Comparison of ENCODE assay signal across 1 cellular context in the genomic region with DNA sequence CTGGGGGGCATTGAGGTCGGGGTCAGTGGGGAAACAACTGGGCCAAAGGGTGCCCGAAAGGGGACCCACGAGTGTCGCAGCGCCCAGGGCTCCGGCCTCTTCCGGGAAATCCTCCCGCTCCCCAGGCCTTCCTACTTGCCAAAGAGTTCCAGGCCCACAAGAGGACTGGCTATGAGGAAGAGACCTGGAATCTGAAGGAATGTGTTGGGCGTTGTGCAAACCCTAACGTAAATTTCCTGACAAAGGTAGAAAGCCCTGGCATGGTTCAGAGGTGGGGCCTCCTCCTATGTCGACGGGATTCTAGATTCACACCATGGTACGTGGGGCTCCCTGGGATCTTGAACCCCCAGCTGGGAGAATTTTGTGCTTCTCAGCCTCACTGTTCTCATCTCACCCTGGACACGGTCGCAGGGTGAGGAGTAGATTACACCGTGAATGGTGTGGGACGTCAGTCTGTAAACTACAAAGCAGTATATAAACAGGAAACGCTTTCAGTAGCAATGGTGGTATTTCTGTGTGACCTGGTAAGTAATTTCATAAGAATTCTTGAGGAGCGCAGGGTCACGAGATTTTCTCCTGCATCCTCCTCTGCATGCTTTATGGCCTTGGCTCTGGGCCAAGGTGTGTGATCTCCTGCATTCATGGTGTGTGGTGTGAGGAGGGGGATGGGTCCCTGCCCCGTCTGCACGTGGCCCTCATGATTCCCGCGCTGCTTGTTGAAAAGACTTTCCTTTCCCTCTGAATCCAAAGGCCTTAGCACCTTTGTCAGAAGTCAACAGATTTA.
TF ChIP-seq lines count a peak whose summit lies in the region.

No MANE protein-coding gene starts in this region.

TF ChIP-seq in GM12878, 131 proteins besides CTCF, POLR2A, EP300 and RAD21:
- TF ChIP-seq MTA3 (IDR thresholded peaks at IDR 0.05; ENCODE audit: borderline replicate concordance, low read length) (peak; percentile 2; the same call in 1 of the 2 replicates), ETV6 (conservative IDR thresholded peaks at IDR 0.05 in 1 of 2, IDR thresholded peaks at IDR 0.05 in 1 of 2; ENCODE audit: borderline replicate concordance in 1 of 2, low read depth in 1 of 2) (0 out of 4 replicates have a peak, but pooled peaks of 1 of the 2 experiments have one; percentile 16), GABPA (IDR thresholded peaks at IDR 0.05; ENCODE audit: low read depth) (peak; percentile 66), MXI1 (IDR thresholded peaks at IDR 0.05; ENCODE audit: low read depth, low read length) (no peak), SMAD5 (IDR thresholded peaks at IDR 0.05; ENCODE audit: low read depth) (no peak), RUNX3 (IDR thresholded peaks at IDR 0.05; ENCODE audit: low read length) (peak; percentile 11; the same call in 1 of the 2 replicates), PML (IDR thresholded peaks at IDR 0.05; ENCODE audit: low read length) (0 out of 2 replicates have a peak, but pooled peaks have one; percentile 7), CREM (IDR thresholded peaks at IDR 0.05; ENCODE audit: low read depth) (0 out of 2 replicates have a peak, but pooled peaks have one; percentile 10), CREB1 (IDR thresholded peaks at IDR 0.05; ENCODE audit: low read depth) (0 out of 2 replicates have a peak, but pooled peaks have one; percentile 22), CBX5 (IDR thresholded peaks at IDR 0.05; ENCODE audit: low read depth) (no peak), IKZF2 (IDR thresholded peaks at IDR 0.05) (no peak)
- TF ChIP-seq, protein P1, sequence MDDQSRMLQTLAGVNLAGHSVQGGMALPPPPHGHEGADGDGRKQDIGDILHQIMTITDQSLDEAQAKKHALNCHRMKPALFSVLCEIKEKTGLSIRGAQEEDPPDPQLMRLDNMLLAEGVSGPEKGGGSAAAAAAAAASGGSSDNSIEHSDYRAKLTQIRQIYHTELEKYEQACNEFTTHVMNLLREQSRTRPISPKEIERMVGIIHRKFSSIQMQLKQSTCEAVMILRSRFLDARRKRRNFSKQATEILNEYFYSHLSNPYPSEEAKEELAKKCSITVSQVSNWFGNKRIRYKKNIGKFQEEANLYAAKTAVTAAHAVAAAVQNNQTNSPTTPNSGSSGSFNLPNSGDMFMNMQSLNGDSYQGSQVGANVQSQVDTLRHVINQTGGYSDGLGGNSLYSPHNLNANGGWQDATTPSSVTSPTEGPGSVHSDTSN (IDR thresholded peaks at IDR 0.05; ENCODE audit: insufficient replicate concordance, low read depth, low read length), result no peak
- TF ChIP-seq, protein P2, sequence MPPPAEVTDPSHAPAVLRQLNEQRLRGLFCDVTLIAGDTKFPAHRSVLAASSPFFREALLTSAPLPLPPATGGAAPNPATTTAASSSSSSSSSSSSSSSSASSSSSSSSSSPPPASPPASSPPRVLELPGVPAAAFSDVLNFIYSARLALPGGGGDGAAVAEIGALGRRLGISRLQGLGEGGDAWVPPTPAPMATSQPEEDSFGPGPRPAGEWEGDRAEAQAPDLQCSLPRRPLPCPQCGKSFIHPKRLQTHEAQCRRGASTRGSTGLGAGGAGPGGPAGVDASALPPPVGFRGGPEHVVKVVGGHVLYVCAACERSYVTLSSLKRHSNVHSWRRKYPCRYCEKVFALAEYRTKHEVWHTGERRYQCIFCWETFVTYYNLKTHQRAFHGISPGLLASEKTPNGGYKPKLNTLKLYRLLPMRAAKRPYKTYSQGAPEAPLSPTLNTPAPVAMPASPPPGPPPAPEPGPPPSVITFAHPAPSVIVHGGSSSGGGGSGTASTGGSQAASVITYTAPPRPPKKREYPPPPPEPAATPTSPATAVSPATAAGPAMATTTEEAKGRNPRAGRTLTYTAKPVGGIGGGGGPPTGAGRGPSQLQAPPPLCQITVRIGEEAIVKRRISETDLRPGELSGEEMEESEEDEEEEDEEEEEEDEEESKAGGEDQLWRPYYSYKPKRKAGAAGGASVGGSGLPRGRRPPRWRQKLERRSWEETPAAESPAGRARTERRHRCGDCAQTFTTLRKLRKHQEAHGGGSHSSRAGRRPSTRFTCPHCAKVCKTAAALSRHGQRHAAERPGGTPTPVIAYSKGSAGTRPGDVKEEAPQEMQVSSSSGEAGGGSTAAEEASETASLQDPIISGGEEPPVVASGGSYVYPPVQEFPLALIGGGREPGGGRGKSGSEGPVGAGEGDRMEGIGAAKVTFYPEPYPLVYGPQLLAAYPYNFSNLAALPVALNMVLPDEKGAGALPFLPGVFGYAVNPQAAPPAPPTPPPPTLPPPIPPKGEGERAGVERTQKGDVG (CRISPR knock-in tag; IDR thresholded peaks at IDR 0.05), result no peak
TF ChIP-seq in GM12878: peak in this region for 7.
